Comparison of ENCODE assay signal across 7 cellular contexts in the genomic region with DNA sequence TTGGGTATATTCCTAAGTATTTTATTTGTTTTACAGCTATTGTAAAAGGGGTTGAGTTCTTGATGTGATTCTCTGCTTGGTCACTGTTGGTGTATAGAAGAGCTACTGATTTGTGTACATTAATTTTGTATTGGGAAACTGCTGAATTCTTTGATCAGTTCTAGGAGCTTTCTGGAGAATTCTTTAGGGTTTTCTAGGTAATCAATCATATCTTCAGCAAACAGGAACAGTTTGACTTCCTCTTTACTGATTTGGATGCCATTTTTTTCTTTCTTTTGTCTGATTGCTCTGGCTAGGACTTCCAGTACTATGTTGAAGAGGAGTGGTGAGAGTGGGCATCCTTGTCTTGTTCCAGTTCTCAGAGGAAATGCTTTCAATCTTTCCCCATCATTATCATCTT. TPM values are rescaled to one million over a fixed set of nuclear protein-coding genes. Genes with fewer than 3 reads are reported as not detected.
"Had no signal": no experiment of that assay in that cellular context is flagged by ENCODE, and none has a peak within 500 bp of the region (broad histone marks: within the 10 kb centered on the region; RNA-seq: fewer than 3 reads in every experiment).

No MANE protein-coding gene starts in this region.

RNA-seq across cellular contexts. Expression of a gene that starts 50.1 kb away (rescaled TPM):
- total RNA-seq: dermis microvascular lymphatic vessel endothelial cell, endodermal cell, glomerular endothelial cell, lung microvascular endothelial cell, mesothelial cell of epicardium, myocyte had no signal
- polyA plus RNA-seq: keratinocyte had no signal
